Comparison of ENCODE assay signal across 1 cellular context in the genomic region with DNA sequence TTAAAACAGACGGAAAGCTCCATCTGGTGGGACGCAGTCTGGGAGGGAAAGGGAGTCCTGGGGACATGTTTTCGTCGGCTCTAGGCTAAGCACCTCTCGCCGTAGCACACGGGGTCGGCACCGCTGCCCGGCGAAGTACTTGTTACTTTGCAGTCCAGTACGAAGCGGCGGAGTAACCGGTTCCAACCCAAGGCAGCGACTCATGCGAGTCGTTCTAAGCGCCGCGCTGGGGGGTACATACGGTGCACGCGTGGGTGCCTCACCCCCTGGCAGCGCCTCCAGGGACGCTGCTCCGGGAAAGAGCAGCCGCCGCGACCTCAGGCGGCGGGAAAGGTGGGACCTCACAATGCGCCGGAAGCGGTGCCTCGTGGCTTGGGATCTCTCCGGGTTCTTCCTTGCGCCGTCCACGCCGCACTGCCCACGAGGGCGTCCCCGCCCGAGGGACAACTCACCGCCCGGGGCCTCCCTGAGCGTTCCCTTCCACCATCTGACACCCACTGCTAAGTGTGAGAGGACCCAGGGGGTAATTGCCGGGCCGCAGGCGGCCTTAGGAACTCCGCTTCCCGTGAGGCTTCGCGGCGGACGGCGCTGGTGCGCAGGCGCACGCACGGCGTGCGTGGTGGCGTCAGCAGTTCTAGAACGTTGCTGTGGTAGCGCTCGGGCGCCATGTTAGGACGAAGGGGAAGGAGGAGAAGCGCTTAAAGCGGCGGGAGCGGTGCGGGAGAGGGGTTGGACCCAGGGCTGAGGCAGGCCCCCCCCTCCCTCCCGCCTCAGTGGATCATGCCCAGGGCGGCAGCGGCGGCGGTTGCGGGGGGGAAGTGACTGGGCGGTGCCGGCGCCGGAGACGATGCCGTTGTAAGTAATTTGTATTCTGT.
TF ChIP-seq lines count a peak whose summit lies in the region.

Gene PAPOLA (plus strand): TSS at position 637 of the 875 bp plus-strand sequence. CDS start 211 bp downstream, at position 848.

TF ChIP-seq in HepG2, 621 proteins besides CTCF, POLR2A, EP300 and RAD21 (continued from another document and continues in another):
- no peak; the same call in 1 of the 2 replicates for TF ChIP-seq ZNF704 (CRISPR knock-in tag; IDR thresholded peaks at IDR 0.05; ENCODE audit: borderline replicate concordance)
- TF ChIP-seq ARHGAP35 (CRISPR knock-in tag; IDR thresholded peaks at IDR 0.05; ENCODE audit: borderline replicate concordance), result peak; percentile 45; the same call in 1 of the 2 replicates
- TF ChIP-seq ZKSCAN1 (IDR thresholded peaks at IDR 0.05; ENCODE audit: low read length), result no peak
- no peak for TF ChIP-seq ZNF672 (CRISPR knock-in tag; IDR thresholded peaks at IDR 0.05)
- no peak; the same call in 1 of the 2 replicates for TF ChIP-seq SMYD3 (CRISPR knock-in tag; IDR thresholded peaks at IDR 0.05)
- no peak for TF ChIP-seq ZNF337 (CRISPR knock-in tag; IDR thresholded peaks at IDR 0.05; ENCODE audit: borderline replicate concordance, low read depth)
- no peak for TF ChIP-seq KDM1A (CRISPR knock-in tag; IDR thresholded peaks at IDR 0.05)
- TF ChIP-seq PCBP1 (IDR thresholded peaks at IDR 0.05; ENCODE audit: borderline replicate concordance, low read depth, low read length), result peak; percentile 7; the same call in 1 of the 2 replicates
- no peak for TF ChIP-seq TFAP4 (IDR thresholded peaks at IDR 0.05; ENCODE audit: borderline replicate concordance, low read depth)
- TF ChIP-seq ZNF75D (CRISPR knock-in tag; IDR thresholded peaks at IDR 0.05; ENCODE audit: borderline replicate concordance), result no peak
- no peak for TF ChIP-seq SP2 (CRISPR knock-in tag; IDR thresholded peaks at IDR 0.05)
- TF ChIP-seq NRL (CRISPR knock-in tag; IDR thresholded peaks at IDR 0.05; ENCODE audit: borderline replicate concordance), result peak; percentile 84
- TF ChIP-seq GABPA (IDR thresholded peaks at IDR 0.05; ENCODE audit: low read depth, low read length), result peak; percentile 45
- peak; percentile 77 for TF ChIP-seq GABPA (CRISPR knock-in tag; IDR thresholded peaks at IDR 0.05; ENCODE audit: low read depth)
- no peak for TF ChIP-seq AHR (CRISPR knock-in tag; IDR thresholded peaks at IDR 0.05)
- peak; percentile 83 for TF ChIP-seq ZNF430 (CRISPR knock-in tag; IDR thresholded peaks at IDR 0.05)
- TF ChIP-seq, protein P1, sequence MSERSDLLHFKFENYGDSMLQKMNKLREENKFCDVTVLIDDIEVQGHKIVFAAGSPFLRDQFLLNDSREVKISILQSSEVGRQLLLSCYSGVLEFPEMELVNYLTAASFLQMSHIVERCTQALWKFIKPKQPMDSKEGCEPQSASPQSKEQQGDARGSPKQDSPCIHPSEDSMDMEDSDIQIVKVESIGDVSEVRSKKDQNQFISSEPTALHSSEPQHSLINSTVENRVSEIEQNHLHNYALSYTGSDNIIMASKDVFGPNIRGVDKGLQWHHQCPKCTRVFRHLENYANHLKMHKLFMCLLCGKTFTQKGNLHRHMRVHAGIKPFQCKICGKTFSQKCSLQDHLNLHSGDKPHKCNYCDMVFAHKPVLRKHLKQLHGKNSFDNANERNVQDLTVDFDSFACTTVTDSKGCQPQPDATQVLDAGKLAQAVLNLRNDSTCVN (CRISPR knock-in tag; IDR thresholded peaks at IDR 0.05; ENCODE audit: borderline replicate concordance), result peak; percentile 87
- peak; percentile 77; the same call in 1 of the 2 replicates for TF ChIP-seq ZNF274 (CRISPR knock-in tag; IDR thresholded peaks at IDR 0.05)
- no peak for TF ChIP-seq U2AF1 (optimal IDR thresholded peaks at IDR 0.05; ENCODE audit: low read depth, low read length)
- peak; percentile 96 for TF ChIP-seq YEATS4 (CRISPR knock-in tag; IDR thresholded peaks at IDR 0.05; ENCODE audit: borderline replicate concordance)
- peak; percentile 83; the same call in 1 of the 2 replicates for TF ChIP-seq NFKB2 (CRISPR knock-in tag; IDR thresholded peaks at IDR 0.05; ENCODE audit: borderline replicate concordance)
- TF ChIP-seq IRF2 (CRISPR knock-in tag; IDR thresholded peaks at IDR 0.05), result peak; percentile 68
- TF ChIP-seq RFXAP (CRISPR knock-in tag; IDR thresholded peaks at IDR 0.05; ENCODE audit: borderline replicate concordance), result peak; percentile 61
- TF ChIP-seq, protein P2, sequence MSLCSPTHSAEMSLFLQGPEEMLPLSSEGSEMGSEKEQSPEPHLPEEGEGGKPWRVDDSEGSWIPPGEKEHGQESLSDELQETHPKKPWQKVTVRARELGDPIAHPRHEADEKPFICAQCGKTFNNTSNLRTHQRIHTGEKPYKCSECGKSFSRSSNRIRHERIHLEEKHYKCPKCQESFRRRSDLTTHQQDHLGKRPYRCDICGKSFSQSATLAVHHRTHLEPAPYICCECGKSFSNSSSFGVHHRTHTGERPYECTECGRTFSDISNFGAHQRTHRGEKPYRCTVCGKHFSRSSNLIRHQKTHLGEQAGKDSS (CRISPR knock-in tag; IDR thresholded peaks at IDR 0.05; ENCODE audit: borderline replicate concordance, low read depth), result no peak; the same call in 1 of the 2 replicates
- TF ChIP-seq RFX1 (IDR thresholded peaks at IDR 0.05), result peak; percentile 26; the same call in 1 of the 2 replicates
- TF ChIP-seq MED13 (CRISPR knock-in tag; IDR thresholded peaks at IDR 0.05), result peak; percentile 57; the same call in 1 of the 2 replicates
- peak; percentile 58; the same call in 1 of the 2 replicates for TF ChIP-seq ZNF768 (CRISPR knock-in tag; IDR thresholded peaks at IDR 0.05)
- peak; percentile 85; the same call in 1 of the 2 replicates for TF ChIP-seq ZNF30 (CRISPR knock-in tag; IDR thresholded peaks at IDR 0.05)
- TF ChIP-seq, protein P3, sequence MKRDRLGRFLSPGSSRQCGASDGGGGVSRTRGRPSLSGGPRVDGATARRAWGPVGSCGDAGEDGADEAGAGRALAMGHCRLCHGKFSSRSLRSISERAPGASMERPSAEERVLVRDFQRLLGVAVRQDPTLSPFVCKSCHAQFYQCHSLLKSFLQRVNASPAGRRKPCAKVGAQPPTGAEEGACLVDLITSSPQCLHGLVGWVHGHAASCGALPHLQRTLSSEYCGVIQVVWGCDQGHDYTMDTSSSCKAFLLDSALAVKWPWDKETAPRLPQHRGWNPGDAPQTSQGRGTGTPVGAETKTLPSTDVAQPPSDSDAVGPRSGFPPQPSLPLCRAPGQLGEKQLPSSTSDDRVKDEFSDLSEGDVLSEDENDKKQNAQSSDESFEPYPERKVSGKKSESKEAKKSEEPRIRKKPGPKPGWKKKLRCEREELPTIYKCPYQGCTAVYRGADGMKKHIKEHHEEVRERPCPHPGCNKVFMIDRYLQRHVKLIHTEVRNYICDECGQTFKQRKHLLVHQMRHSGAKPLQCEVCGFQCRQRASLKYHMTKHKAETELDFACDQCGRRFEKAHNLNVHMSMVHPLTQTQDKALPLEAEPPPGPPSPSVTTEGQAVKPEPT (CRISPR knock-in tag; IDR thresholded peaks at IDR 0.05; ENCODE audit: low read depth), result no peak
- peak in 1 of 2 experiments; percentile 59; a peak in 2 of 4 replicates for TF ChIP-seq KLF16 (CRISPR knock-in tag; IDR thresholded peaks at IDR 0.05)
- peak; percentile 58; the same call in 1 of the 2 replicates for TF ChIP-seq KDM3A (CRISPR knock-in tag; IDR thresholded peaks at IDR 0.05; ENCODE audit: low read depth)
- peak; percentile 83 for TF ChIP-seq ZNF709 (CRISPR knock-in tag; IDR thresholded peaks at IDR 0.05)
- TF ChIP-seq ZNF670 (CRISPR knock-in tag; IDR thresholded peaks at IDR 0.05; ENCODE audit: borderline replicate concordance), result peak; percentile 85; the same call in 1 of the 2 replicates
- TF ChIP-seq, protein P4, sequence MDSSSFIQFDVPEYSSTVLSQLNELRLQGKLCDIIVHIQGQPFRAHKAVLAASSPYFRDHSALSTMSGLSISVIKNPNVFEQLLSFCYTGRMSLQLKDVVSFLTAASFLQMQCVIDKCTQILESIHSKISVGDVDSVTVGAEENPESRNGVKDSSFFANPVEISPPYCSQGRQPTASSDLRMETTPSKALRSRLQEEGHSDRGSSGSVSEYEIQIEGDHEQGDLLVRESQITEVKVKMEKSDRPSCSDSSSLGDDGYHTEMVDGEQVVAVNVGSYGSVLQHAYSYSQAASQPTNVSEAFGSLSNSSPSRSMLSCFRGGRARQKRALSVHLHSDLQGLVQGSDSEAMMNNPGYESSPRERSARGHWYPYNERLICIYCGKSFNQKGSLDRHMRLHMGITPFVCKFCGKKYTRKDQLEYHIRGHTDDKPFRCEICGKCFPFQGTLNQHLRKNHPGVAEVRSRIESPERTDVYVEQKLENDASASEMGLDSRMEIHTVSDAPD (CRISPR knock-in tag; IDR thresholded peaks at IDR 0.05), result no peak; the same call in 1 of the 2 replicates
- TF ChIP-seq SRSF9 (IDR thresholded peaks at IDR 0.05; ENCODE audit: borderline replicate concordance, insufficient read depth, low read depth, low read length, poor library complexity, severe bottlenecking), result no peak
- TF ChIP-seq ZNF619 (CRISPR knock-in tag; IDR thresholded peaks at IDR 0.05), result peak; percentile 80; the same call in 1 of the 2 replicates
- 0 out of 2 replicates have a peak, but pooled peaks have one; percentile 20 for TF ChIP-seq ZNF776 (CRISPR knock-in tag; IDR thresholded peaks at IDR 0.05)
- TF ChIP-seq SMAD9 (CRISPR knock-in tag; IDR thresholded peaks at IDR 0.05), result no peak
- no peak for TF ChIP-seq NPAS2 (CRISPR knock-in tag; IDR thresholded peaks at IDR 0.05; ENCODE audit: borderline replicate concordance)
- TF ChIP-seq NCOA1 (CRISPR knock-in tag; IDR thresholded peaks at IDR 0.05), result peak; percentile 91
- TF ChIP-seq, protein P5, sequence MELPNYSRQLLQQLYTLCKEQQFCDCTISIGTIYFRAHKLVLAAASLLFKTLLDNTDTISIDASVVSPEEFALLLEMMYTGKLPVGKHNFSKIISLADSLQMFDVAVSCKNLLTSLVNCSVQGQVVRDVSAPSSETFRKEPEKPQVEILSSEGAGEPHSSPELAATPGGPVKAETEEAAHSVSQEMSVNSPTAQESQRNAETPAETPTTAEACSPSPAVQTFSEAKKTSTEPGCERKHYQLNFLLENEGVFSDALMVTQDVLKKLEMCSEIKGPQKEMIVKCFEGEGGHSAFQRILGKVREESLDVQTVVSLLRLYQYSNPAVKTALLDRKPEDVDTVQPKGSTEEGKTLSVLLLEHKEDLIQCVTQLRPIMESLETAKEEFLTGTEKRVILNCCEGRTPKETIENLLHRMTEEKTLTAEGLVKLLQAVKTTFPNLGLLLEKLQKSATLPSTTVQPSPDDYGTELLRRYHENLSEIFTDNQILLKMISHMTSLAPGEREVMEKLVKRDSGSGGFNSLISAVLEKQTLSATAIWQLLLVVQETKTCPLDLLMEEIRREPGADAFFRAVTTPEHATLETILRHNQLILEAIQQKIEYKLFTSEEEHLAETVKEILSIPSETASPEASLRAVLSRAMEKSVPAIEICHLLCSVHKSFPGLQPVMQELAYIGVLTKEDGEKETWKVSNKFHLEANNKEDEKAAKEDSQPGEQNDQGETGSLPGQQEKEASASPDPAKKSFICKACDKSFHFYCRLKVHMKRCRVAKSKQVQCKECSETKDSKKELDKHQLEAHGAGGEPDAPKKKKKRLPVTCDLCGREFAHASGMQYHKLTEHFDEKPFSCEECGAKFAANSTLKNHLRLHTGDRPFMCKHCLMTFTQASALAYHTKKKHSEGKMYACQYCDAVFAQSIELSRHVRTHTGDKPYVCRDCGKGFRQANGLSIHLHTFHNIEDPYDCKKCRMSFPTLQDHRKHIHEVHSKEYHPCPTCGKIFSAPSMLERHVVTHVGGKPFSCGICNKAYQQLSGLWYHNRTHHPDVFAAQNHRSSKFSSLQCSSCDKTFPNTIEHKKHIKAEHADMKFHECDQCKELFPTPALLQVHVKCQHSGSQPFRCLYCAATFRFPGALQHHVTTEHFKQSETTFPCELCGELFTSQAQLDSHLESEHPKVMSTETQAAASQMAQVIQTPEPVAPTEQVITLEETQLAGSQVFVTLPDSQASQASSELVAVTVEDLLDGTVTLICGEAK (IDR thresholded peaks at IDR 0.05), result no peak
- TF ChIP-seq, protein P5 (CRISPR knock-in tag; IDR thresholded peaks at IDR 0.05), result peak; percentile 83
- TF ChIP-seq TSC22D2 (CRISPR knock-in tag; IDR thresholded peaks at IDR 0.05; ENCODE audit: borderline replicate concordance), result no peak
- peak; percentile 92 for TF ChIP-seq GABPB1 (CRISPR knock-in tag; IDR thresholded peaks at IDR 0.05)
- peak; percentile 45; the same call in 1 of the 2 replicates for TF ChIP-seq MAZ (IDR thresholded peaks at IDR 0.05; ENCODE audit: borderline replicate concordance, low read depth, low read length)
- peak; percentile 73 for TF ChIP-seq MAZ (CRISPR knock-in tag; IDR thresholded peaks at IDR 0.05; ENCODE audit: low read depth)
- no peak for TF ChIP-seq KAT2B (IDR thresholded peaks at IDR 0.05; ENCODE audit: borderline replicate concordance, low read depth, low read length)
